Comparison of ENCODE assay signal across 8 cellular contexts in genomic region chr20:63178889-63179751, GRCh38.
DNase-seq lines count a peak whose midpoint lies in the region; ATAC-seq and TF ChIP-seq lines count a peak whose summit lies in the region.

No MANE protein-coding gene starts in this region.

- H3K27me3 Mint-ChIP-seq in effector memory CD8-positive, alpha-beta T cell: peaks cover 39 to 79% of the 10 kb centered on the region in 2 donors
- peaks cover 73% of the 10 kb centered on the region for H3K27me3 Mint-ChIP-seq in nephron progenitor cell (ENCODE audit: low read depth, poor library complexity)

- H3K9me3 Mint-ChIP-seq in effector memory CD8-positive, alpha-beta T cell: no peaks in the 10 kb centered on the region
- no peaks in the 10 kb centered on the region for H3K9me3 Mint-ChIP-seq in nephron progenitor cell

- DNase-seq in AML-193 (lab: John Stamatoyannopoulos, UW): peak; percentile 4 to 11
- peak; percentile 74 for DNase-seq in NCI-H2227 (lab: John Stamatoyannopoulos, UW; ENCODE audit: unreplicated experiment)
- DNase-seq in activated CD8-positive, alpha-beta memory T cell treated with anti-CD3 and anti-CD28 coated beads for 48 hours (ENCODE audit: low read depth in 2 of 3, low spot score in 2 of 3): peak in 2 of 3 experiments; percentile 27 to 42
- DNase-seq in effector memory CD8-positive, alpha-beta T cell: peak; percentile 65 to 73 (median 66)
- peak; percentile 81 for DNase-seq in nephron progenitor cell
- DNase-seq in superior temporal gyrus (ENCODE audit: extremely low spot score): peak; percentile 54

- peaks cover 21% of the 10 kb centered on the region for H3K36me3 Mint-ChIP-seq in effector memory CD8-positive, alpha-beta T cell (ENCODE audit: insufficient read depth)
- no peaks in the 10 kb centered on the region for H3K36me3 Mint-ChIP-seq in nephron progenitor cell (ENCODE audit: low read depth)

- ATAC-seq in GM21515 (IDR thresholded peaks at IDR 0.05; ENCODE audit: unreplicated experiment) (peak; percentile 59), HG03108 (IDR thresholded peaks at IDR 0.05; ENCODE audit: unreplicated experiment) (no peak)
- ATAC-seq in effector memory CD8-positive, alpha-beta T cell (replicated peaks): peak; percentile 84

- no peak overlapping the region for H3K27ac Mint-ChIP-seq in effector memory CD8-positive, alpha-beta T cell
- no peak overlapping the region for H3K27ac Mint-ChIP-seq in nephron progenitor cell

- peak; percentile 18 for TF ChIP-seq CTCF in nephron progenitor cell (IDR thresholded peaks at IDR 0.05)

- peak overlapping the region; percentile 69 to 76 for H3K4me3 Mint-ChIP-seq in effector memory CD8-positive, alpha-beta T cell
- peak overlapping the region; percentile 68 for H3K4me3 Mint-ChIP-seq in nephron progenitor cell

- H3K4me1 Mint-ChIP-seq in effector memory CD8-positive, alpha-beta T cell (ENCODE audit: low read depth in 2 of 2): peaks cover 4 to 17% of the 10 kb centered on the region in 2 donors
- peaks cover 18% of the 10 kb centered on the region for H3K4me1 Mint-ChIP-seq in nephron progenitor cell

Comparison
In these comparisons a context has a peak if more than half of its experiments do, and no peak if none do; other contexts are left out.
1. DNase-seq: peak in every context shown above with its lines; median percentile 81 in nephron progenitor cell; 74 in NCI-H2227; 66 in effector memory CD8-positive, alpha-beta T cell; 54 in superior temporal gyrus; 34 in activated CD8-positive, alpha-beta memory T cell treated with anti-CD3 and anti-CD28 coated beads for 48 hours; 8 in AML-193.